Comparison of ENCODE assay signal across 1 cellular context in the genomic region with DNA sequence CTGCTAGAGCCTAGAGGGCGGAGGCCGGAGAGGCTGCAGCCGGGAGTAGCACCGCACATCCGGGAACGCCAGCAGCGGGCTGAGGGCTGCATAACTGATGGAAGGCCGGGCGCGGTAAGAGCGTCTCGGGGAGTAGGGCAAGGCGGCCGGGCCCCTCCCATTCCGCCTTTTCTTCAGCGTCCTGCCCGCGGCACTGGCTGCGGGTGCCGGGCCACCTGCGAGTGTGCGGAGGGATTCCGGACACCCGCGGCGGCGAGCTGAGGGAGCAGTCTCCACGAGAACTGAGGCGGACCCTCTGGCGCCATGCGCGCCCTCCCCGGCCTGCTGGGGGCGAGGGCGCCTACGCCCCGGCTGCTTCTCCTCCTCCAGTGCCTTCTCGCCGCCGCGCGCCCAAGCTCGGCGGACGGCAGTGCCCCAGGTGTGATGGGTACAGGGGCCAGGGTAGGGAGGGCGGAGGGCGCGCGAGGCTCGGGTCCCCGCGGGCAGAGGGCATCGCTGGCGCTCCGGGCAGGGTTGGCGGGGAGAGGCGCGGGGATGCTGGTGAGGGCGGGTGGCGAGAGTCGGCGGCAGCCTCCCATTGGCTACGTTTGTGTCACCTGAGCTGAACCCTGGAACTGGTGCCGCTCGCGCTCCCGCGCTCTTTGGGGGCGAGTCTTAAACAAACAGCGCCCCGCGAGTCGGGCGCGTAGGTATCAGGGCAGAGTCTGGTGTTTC.
TF ChIP-seq lines count a peak whose summit lies in the region.

No MANE protein-coding gene starts in this region.

TF ChIP-seq in HepG2, 621 proteins besides CTCF, POLR2A, EP300 and RAD21 (continued from another document and continues in another):
- TF ChIP-seq, protein P1, sequence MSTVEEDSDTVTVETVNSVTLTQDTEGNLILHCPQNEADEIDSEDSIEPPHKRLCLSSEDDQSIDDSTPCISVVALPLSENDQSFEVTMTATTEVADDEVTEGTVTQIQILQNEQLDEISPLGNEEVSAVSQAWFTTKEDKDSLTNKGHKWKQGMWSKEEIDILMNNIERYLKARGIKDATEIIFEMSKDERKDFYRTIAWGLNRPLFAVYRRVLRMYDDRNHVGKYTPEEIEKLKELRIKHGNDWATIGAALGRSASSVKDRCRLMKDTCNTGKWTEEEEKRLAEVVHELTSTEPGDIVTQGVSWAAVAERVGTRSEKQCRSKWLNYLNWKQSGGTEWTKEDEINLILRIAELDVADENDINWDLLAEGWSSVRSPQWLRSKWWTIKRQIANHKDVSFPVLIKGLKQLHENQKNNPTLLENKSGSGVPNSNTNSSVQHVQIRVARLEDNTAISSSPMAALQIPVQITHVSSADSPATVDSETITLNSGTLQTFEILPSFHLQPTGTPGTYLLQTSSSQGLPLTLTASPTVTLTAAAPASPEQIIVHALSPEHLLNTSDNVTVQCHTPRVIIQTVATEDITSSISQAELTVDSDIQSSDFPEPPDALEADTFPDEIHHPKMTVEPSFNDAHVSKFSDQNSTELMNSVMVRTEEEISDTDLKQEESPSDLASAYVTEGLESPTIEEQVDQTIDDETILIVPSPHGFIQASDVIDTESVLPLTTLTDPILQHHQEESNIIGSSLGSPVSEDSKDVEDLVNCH (CRISPR knock-in tag; IDR thresholded peaks at IDR 0.05), result peak; percentile 21; the same call in 1 of the 2 replicates
- TF ChIP-seq ZNF776 (CRISPR knock-in tag; IDR thresholded peaks at IDR 0.05) (no peak), SYNCRIP (IDR thresholded peaks at IDR 0.05; ENCODE audit: insufficient read depth, low read depth, low read length) (no peak), SOX13 (IDR thresholded peaks at IDR 0.05) (no peak), SOX13 (CRISPR knock-in tag; conservative IDR thresholded peaks at IDR 0.05 in 1 of 2, IDR thresholded peaks at IDR 0.05 in 1 of 2) (peak in 1 of 2 experiments; percentile 12; a peak in 1 of 4 replicates), SIX1 (CRISPR knock-in tag; IDR thresholded peaks at IDR 0.05; ENCODE audit: borderline replicate concordance) (no peak), MEIS1 (CRISPR knock-in tag; IDR thresholded peaks at IDR 0.05; ENCODE audit: borderline replicate concordance) (peak; percentile 82), KAT7 (CRISPR knock-in tag; IDR thresholded peaks at IDR 0.05; ENCODE audit: borderline replicate concordance) (peak; percentile 72; the same call in 1 of the 2 replicates), ZNF619 (CRISPR knock-in tag; IDR thresholded peaks at IDR 0.05) (0 out of 2 replicates have a peak, but pooled peaks have one; percentile 68), RXRA (CRISPR knock-in tag; IDR thresholded peaks at IDR 0.05) (peak; percentile 74; the same call in 1 of the 2 replicates), ZNF713 (CRISPR knock-in tag; IDR thresholded peaks at IDR 0.05) (peak; percentile 82; the same call in 1 of the 2 replicates), ZNF136 (CRISPR knock-in tag; IDR thresholded peaks at IDR 0.05; ENCODE audit: low read depth) (no peak), PHF20 (CRISPR knock-in tag; IDR thresholded peaks at IDR 0.05) (peak; percentile 54), ZNF350 (CRISPR knock-in tag; IDR thresholded peaks at IDR 0.05; ENCODE audit: borderline replicate concordance, low read depth) (no peak), BRD4 (CRISPR knock-in tag; IDR thresholded peaks at IDR 0.05) (no peak), CC2D1A (CRISPR knock-in tag; IDR thresholded peaks at IDR 0.05) (no peak), ZNF292 (CRISPR knock-in tag; IDR thresholded peaks at IDR 0.05; ENCODE audit: borderline replicate concordance, low read depth) (peak; percentile 53; the same call in 1 of the 2 replicates), ZNF354B (CRISPR knock-in tag; IDR thresholded peaks at IDR 0.05) (0 out of 2 replicates have a peak, but pooled peaks have one; percentile 58), YY1 (IDR thresholded peaks at IDR 0.05; ENCODE audit: insufficient read depth, insufficient replicate concordance, low read depth, low read length) (peak; percentile 16), NFIB (CRISPR knock-in tag; IDR thresholded peaks at IDR 0.05; ENCODE audit: borderline replicate concordance) (no peak), MTA1 (CRISPR knock-in tag; IDR thresholded peaks at IDR 0.05; ENCODE audit: borderline replicate concordance) (peak; percentile 74; the same call in 1 of the 2 replicates), ZNF460 (CRISPR knock-in tag; IDR thresholded peaks at IDR 0.05; ENCODE audit: borderline replicate concordance) (no peak), NFKB2 (CRISPR knock-in tag; IDR thresholded peaks at IDR 0.05; ENCODE audit: borderline replicate concordance) (peak; percentile 47; the same call in 1 of the 2 replicates), MED8 (CRISPR knock-in tag; IDR thresholded peaks at IDR 0.05; ENCODE audit: insufficient replicate concordance) (peak; percentile 61), ZNF451 (CRISPR knock-in tag; IDR thresholded peaks at IDR 0.05) (no peak), ZSCAN12 (CRISPR knock-in tag; IDR thresholded peaks at IDR 0.05) (0 out of 2 replicates have a peak, but pooled peaks have one; percentile 13), SRY (CRISPR knock-in tag; IDR thresholded peaks at IDR 0.05) (peak; percentile 90; the same call in 1 of the 2 replicates), RBM39 (IDR thresholded peaks at IDR 0.05; ENCODE audit: low read depth, low read length, poor library complexity, severe bottlenecking) (peak; percentile 82), NFE2L2 (IDR thresholded peaks at IDR 0.05; ENCODE audit: low read length) (no peak), U2AF1 (optimal IDR thresholded peaks at IDR 0.05; ENCODE audit: low read depth, low read length) (no peak), SMARCE1 (IDR thresholded peaks at IDR 0.05; ENCODE audit: borderline replicate concordance) (no peak)
- TF ChIP-seq, protein P2, sequence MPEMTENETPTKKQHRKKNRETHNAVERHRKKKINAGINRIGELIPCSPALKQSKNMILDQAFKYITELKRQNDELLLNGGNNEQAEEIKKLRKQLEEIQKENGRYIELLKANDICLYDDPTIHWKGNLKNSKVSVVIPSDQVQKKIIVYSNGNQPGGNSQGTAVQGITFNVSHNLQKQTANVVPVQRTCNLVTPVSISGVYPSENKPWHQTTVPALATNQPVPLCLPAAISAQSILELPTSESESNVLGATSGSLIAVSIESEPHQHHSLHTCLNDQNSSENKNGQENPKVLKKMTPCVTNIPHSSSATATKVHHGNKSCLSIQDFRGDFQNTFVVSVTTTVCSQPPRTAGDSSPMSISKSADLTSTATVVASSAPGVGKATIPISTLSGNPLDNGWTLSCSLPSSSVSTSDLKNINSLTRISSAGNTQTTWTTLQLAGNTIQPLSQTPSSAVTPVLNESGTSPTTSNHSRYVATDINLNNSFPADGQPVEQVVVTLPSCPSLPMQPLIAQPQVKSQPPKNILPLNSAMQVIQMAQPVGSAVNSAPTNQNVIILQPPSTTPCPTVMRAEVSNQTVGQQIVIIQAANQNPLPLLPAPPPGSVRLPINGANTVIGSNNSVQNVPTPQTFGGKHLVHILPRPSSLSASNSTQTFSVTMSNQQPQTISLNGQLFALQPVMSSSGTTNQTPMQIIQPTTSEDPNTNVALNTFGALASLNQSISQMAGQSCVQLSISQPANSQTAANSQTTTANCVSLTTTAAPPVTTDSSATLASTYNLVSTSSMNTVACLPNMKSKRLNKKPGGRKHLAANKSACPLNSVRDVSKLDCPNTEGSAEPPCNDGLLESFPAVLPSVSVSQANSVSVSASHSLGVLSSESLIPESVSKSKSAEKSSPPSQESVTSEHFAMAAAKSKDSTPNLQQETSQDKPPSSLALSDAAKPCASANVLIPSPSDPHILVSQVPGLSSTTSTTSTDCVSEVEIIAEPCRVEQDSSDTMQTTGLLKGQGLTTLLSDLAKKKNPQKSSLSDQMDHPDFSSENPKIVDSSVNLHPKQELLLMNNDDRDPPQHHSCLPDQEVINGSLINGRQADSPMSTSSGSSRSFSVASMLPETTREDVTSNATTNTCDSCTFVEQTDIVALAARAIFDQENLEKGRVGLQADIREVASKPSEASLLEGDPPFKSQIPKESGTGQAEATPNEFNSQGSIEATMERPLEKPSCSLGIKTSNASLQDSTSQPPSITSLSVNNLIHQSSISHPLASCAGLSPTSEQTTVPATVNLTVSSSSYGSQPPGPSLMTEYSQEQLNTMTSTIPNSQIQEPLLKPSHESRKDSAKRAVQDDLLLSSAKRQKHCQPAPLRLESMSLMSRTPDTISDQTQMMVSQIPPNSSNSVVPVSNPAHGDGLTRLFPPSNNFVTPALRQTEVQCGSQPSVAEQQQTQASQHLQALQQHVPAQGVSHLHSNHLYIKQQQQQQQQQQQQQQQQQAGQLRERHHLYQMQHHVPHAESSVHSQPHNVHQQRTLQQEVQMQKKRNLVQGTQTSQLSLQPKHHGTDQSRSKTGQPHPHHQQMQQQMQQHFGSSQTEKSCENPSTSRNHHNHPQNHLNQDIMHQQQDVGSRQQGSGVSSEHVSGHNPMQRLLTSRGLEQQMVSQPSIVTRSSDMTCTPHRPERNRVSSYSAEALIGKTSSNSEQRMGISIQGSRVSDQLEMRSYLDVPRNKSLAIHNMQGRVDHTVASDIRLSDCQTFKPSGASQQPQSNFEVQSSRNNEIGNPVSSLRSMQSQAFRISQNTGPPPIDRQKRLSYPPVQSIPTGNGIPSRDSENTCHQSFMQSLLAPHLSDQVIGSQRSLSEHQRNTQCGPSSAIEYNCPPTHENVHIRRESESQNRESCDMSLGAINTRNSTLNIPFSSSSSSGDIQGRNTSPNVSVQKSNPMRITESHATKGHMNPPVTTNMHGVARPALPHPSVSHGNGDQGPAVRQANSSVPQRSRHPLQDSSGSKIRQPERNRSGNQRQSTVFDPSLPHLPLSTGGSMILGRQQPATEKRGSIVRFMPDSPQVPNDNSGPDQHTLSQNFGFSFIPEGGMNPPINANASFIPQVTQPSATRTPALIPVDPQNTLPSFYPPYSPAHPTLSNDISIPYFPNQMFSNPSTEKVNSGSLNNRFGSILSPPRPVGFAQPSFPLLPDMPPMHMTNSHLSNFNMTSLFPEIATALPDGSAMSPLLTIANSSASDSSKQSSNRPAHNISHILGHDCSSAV (CRISPR knock-in tag; IDR thresholded peaks at IDR 0.05; ENCODE audit: borderline replicate concordance), result no peak
- TF ChIP-seq, protein P3, sequence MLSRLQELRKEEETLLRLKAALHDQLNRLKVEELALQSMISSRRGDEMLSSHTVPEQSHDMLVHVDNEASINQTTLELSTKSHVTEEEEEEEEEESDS (CRISPR knock-in tag; IDR thresholded peaks at IDR 0.05; ENCODE audit: borderline replicate concordance), result no peak
- TF ChIP-seq, protein P4, sequence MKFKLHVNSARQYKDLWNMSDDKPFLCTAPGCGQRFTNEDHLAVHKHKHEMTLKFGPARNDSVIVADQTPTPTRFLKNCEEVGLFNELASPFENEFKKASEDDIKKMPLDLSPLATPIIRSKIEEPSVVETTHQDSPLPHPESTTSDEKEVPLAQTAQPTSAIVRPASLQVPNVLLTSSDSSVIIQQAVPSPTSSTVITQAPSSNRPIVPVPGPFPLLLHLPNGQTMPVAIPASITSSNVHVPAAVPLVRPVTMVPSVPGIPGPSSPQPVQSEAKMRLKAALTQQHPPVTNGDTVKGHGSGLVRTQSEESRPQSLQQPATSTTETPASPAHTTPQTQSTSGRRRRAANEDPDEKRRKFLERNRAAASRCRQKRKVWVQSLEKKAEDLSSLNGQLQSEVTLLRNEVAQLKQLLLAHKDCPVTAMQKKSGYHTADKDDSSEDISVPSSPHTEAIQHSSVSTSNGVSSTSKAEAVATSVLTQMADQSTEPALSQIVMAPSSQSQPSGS (CRISPR knock-in tag; IDR thresholded peaks at IDR 0.05), result peak; percentile 13; the same call in 1 of the 2 replicates
- TF ChIP-seq, protein P5, sequence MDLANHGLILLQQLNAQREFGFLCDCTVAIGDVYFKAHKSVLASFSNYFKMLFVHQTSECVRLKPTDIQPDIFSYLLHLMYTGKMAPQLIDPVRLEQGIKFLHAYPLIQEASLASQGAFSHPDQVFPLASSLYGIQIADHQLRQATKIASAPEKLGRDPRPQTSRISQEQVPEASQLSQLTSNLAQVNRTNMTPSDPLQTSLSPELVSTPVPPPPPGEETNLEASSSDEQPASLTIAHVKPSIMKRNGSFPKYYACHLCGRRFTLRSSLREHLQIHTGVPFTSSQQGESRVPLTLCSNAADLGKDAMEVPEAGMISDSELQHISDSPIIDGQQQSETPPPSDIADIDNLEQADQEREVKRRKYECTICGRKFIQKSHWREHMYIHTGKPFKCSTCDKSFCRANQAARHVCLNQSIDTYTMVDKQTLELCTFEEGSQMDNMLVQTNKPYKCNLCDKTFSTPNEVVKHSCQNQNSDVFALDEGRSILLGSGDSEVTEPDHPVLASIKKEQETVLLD (CRISPR knock-in tag; IDR thresholded peaks at IDR 0.05; ENCODE audit: low read depth), result no peak; the same call in 1 of the 2 replicates
- TF ChIP-seq, protein P6, sequence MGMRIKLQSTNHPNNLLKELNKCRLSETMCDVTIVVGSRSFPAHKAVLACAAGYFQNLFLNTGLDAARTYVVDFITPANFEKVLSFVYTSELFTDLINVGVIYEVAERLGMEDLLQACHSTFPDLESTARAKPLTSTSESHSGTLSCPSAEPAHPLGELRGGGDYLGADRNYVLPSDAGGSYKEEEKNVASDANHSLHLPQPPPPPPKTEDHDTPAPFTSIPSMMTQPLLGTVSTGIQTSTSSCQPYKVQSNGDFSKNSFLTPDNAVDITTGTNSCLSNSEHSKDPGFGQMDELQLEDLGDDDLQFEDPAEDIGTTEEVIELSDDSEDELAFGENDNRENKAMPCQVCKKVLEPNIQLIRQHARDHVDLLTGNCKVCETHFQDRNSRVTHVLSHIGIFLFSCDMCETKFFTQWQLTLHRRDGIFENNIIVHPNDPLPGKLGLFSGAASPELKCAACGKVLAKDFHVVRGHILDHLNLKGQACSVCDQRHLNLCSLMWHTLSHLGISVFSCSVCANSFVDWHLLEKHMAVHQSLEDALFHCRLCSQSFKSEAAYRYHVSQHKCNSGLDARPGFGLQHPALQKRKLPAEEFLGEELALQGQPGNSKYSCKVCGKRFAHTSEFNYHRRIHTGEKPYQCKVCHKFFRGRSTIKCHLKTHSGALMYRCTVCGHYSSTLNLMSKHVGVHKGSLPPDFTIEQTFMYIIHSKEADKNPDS (CRISPR knock-in tag; IDR thresholded peaks at IDR 0.05), result peak; percentile 52; the same call in 1 of the 2 replicates
- TF ChIP-seq, protein P7, sequence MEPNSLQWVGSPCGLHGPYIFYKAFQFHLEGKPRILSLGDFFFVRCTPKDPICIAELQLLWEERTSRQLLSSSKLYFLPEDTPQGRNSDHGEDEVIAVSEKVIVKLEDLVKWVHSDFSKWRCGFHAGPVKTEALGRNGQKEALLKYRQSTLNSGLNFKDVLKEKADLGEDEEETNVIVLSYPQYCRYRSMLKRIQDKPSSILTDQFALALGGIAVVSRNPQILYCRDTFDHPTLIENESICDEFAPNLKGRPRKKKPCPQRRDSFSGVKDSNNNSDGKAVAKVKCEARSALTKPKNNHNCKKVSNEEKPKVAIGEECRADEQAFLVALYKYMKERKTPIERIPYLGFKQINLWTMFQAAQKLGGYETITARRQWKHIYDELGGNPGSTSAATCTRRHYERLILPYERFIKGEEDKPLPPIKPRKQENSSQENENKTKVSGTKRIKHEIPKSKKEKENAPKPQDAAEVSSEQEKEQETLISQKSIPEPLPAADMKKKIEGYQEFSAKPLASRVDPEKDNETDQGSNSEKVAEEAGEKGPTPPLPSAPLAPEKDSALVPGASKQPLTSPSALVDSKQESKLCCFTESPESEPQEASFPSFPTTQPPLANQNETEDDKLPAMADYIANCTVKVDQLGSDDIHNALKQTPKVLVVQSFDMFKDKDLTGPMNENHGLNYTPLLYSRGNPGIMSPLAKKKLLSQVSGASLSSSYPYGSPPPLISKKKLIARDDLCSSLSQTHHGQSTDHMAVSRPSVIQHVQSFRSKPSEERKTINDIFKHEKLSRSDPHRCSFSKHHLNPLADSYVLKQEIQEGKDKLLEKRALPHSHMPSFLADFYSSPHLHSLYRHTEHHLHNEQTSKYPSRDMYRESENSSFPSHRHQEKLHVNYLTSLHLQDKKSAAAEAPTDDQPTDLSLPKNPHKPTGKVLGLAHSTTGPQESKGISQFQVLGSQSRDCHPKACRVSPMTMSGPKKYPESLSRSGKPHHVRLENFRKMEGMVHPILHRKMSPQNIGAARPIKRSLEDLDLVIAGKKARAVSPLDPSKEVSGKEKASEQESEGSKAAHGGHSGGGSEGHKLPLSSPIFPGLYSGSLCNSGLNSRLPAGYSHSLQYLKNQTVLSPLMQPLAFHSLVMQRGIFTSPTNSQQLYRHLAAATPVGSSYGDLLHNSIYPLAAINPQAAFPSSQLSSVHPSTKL (CRISPR knock-in tag; IDR thresholded peaks at IDR 0.05), result peak; percentile 65
